ENCODE assay signal across 8 cellular contexts in genomic region chrX:121160987-121161386, GRCh38.
DNase-seq lines count a peak whose midpoint lies in the region; ATAC-seq and TF ChIP-seq lines count a peak whose summit lies in the region.

No MANE protein-coding gene starts in this region.

- H3K27ac Mint-ChIP-seq in mesothelial cell of epicardium: no peak overlapping the region

- H3K4me3 Mint-ChIP-seq in mesothelial cell of epicardium: no peak overlapping the region

- no peaks in the 10 kb centered on the region for H3K36me3 Mint-ChIP-seq in mesothelial cell of epicardium

- DNase-seq in astrocyte of the spinal cord (ENCODE audit: low read depth, low spot score) (peak; percentile 22), mesothelial cell of epicardium (ENCODE audit: low spot score in 2 of 2, unreplicated experiment in 2 of 2) (no peak), Right ventricle myocardium superior (no peak), DMS153 treated with DMSO at 0.1 percent for 48 hours (lab: John Stamatoyannopoulos, UW; ENCODE audit: unreplicated experiment) (no peak), RKO (ENCODE audit: low spot score) (no peak)

- H3K9me3 Mint-ChIP-seq in mesothelial cell of epicardium: peaks cover 9% of the 10 kb centered on the region

- H3K27me3 Mint-ChIP-seq in mesothelial cell of epicardium (ENCODE audit: low read depth): no peaks in the 10 kb centered on the region

- no peak for TF ChIP-seq CTCF in astrocyte of the spinal cord (IDR thresholded peaks at IDR 0.05; ENCODE audit: low read depth, low read length)
- TF ChIP-seq CTCF in mesothelial cell of epicardium (IDR thresholded peaks at IDR 0.05; ENCODE audit: unreplicated experiment): no peak

- ATAC-seq in GM18517 (IDR thresholded peaks at IDR 0.05; ENCODE audit: unreplicated experiment) (peak; percentile 88), GM21360 (IDR thresholded peaks at IDR 0.05; ENCODE audit: unreplicated experiment) (peak; percentile 72), HG03135 (IDR thresholded peaks at IDR 0.05; ENCODE audit: unreplicated experiment) (peak; percentile 65), Right ventricle myocardium superior (ENCODE audit: poor library complexity) (no peak)

- H3K4me3 ChIP-seq in astrocyte of the spinal cord (ENCODE audit: low read depth, low read length): no peak overlapping the region

- in situ Hi-C loops in astrocyte of the spinal cord (cut with HindIII; ENCODE audit: low sequenced_read_pairs): no loop called here

- peaks cover 8% of the 10 kb centered on the region for H3K4me1 Mint-ChIP-seq in mesothelial cell of epicardium

- intact Hi-C loops in Right ventricle myocardium superior (cut with DNase I): no loop called here
